In genomic region chr1:228007054-228007800, GRCh38 we compare ENCODE assay signal across 1 cellular context.
TF ChIP-seq lines count a peak whose summit lies in the region.

No MANE protein-coding gene starts in this region.

TF ChIP-seq in HEK293, 187 proteins besides CTCF, POLR2A, EP300 and RAD21 (continued from another document):
- TF ChIP-seq INSM2 (tag by site-specific recombination; IDR thresholded peaks at IDR 0.05) (no peak), ZNF704 (tag by site-specific recombination; IDR thresholded peaks at IDR 0.05) (no peak), ZNF692 (tag by site-specific recombination; IDR thresholded peaks at IDR 0.05) (peak; percentile 51), ZNF202 (tag by site-specific recombination; IDR thresholded peaks at IDR 0.05; ENCODE audit: borderline replicate concordance) (peak; percentile 87), ZNF785 (tag by site-specific recombination; IDR thresholded peaks at IDR 0.05) (peak; percentile 41; the same call in 1 of the 2 replicates), ZNF561 (tag by site-specific recombination; IDR thresholded peaks at IDR 0.05; ENCODE audit: borderline replicate concordance) (peak; percentile 36; the same call in 1 of the 2 replicates)
